Comparison of ENCODE assay signal across 8 cellular contexts in the genomic region with DNA sequence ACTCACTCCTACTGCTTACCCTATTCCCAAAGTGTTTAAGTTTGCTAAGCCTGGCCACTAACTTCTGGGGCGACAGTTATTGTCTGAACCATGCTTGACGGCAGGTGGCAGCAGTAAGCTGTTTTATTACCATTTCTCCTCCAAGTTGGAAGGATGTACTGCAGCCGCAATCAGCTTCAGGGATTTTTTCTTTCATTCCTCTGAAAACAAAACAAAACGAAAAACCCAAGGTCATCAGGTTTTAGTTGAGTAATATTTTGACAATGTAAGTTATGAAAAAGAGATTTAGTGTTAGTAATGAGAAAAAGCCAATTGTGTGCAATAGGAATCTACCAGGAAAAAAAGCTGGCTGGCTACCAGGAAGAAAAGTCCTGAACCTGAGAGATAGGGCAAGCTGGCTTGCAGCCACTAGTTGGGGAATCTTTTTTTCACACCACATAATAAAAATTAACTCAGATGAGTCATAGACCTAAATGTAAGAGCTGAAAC. TPM values are rescaled to one million over a fixed set of nuclear protein-coding genes. Genes with fewer than 3 reads are reported as not detected.
DNase-seq lines count a peak whose midpoint lies in the region; ATAC-seq and TF ChIP-seq lines count a peak whose summit lies in the region.

No MANE protein-coding gene starts in this region.

- no peak overlapping the region for H3K4me3 Mint-ChIP-seq in activated CD8-positive, alpha-beta memory T cell treated with anti-CD3 and anti-CD28 coated beads, Interleukin-2, amount 10 ng/mL, durations not matched to agents 7 days and 5 days
- H3K4me3 Mint-ChIP-seq in natural killer cell treated with Interleukin-12 subunit alpha and Interleukin-12 subunit beta and Interleukin-15 and Interleukin-18, amount 100 ng/mL, for 72 hours, result no peak overlapping the region

- H3K9me3 Mint-ChIP-seq in activated CD8-positive, alpha-beta memory T cell treated with anti-CD3 and anti-CD28 coated beads, Interleukin-2, amount 10 ng/mL, durations not matched to agents 7 days and 5 days (ENCODE audit: low read depth), result no peaks in the 10 kb centered on the region
- H3K9me3 Mint-ChIP-seq in natural killer cell treated with Interleukin-12 subunit alpha and Interleukin-12 subunit beta and Interleukin-15 and Interleukin-18, amount 100 ng/mL, for 72 hours, result no peaks in the 10 kb centered on the region

- peaks cover 5% of the 10 kb centered on the region for H3K27me3 Mint-ChIP-seq in activated CD8-positive, alpha-beta memory T cell treated with anti-CD3 and anti-CD28 coated beads, Interleukin-2, amount 10 ng/mL, durations not matched to agents 7 days and 5 days
- peaks cover 12 to 27% of the 10 kb centered on the region in 2 donors for H3K27me3 Mint-ChIP-seq in natural killer cell treated with Interleukin-12 subunit alpha and Interleukin-12 subunit beta and Interleukin-15 and Interleukin-18, amount 100 ng/mL, for 72 hours

- ATAC-seq in GM18858 (IDR thresholded peaks at IDR 0.05; ENCODE audit: unreplicated experiment) (peak; percentile 67), HG03066 (IDR thresholded peaks at IDR 0.05; ENCODE audit: low read depth, unreplicated experiment) (peak; percentile 96)
- peak; percentile 49 for ATAC-seq in activated CD8-positive, alpha-beta memory T cell treated with anti-CD3 and anti-CD28 coated beads, Interleukin-2, amount 10 ng/mL, durations not matched to agents 7 days and 5 days
- ATAC-seq in natural killer cell treated with Interleukin-12 subunit alpha and Interleukin-12 subunit beta and Interleukin-15 and Interleukin-18, amount 100 ng/mL, for 72 hours, result no peak

- H3K4me3 ChIP-seq in esophagus muscularis mucosa, result no peak overlapping the region
- no peak overlapping the region for H3K4me3 ChIP-seq in transverse colon

- no peak overlapping the region for H3K27ac Mint-ChIP-seq in activated CD8-positive, alpha-beta memory T cell treated with anti-CD3 and anti-CD28 coated beads, Interleukin-2, amount 10 ng/mL, durations not matched to agents 7 days and 5 days
- H3K27ac Mint-ChIP-seq in natural killer cell treated with Interleukin-12 subunit alpha and Interleukin-12 subunit beta and Interleukin-15 and Interleukin-18, amount 100 ng/mL, for 72 hours, result no peak overlapping the region

- H3K9me3 ChIP-seq in esophagus muscularis mucosa (no peaks in the 10 kb centered on the region), transverse colon (no peaks in the 10 kb centered on the region)

- intact Hi-C loops in esophagus muscularis mucosa (cut with DNase I) (loop anchor here (1.0 kb wide), 1 partner anchor 96 kb away; no protein-coding TSS in a partner anchor), transverse colon (cut with DNase I; ENCODE audit: low total_unique reads) (no loop called here)

- no peaks in the 10 kb centered on the region for H3K36me3 ChIP-seq in esophagus muscularis mucosa
- no peaks in the 10 kb centered on the region for H3K36me3 ChIP-seq in transverse colon

- H3K36me3 Mint-ChIP-seq in activated CD8-positive, alpha-beta memory T cell treated with anti-CD3 and anti-CD28 coated beads, Interleukin-2, amount 10 ng/mL, durations not matched to agents 7 days and 5 days, result no peaks in the 10 kb centered on the region
- no peaks in the 10 kb centered on the region for H3K36me3 Mint-ChIP-seq in natural killer cell treated with Interleukin-12 subunit alpha and Interleukin-12 subunit beta and Interleukin-15 and Interleukin-18, amount 100 ng/mL, for 72 hours

- no peak for TF ChIP-seq EP300 in esophagus muscularis mucosa (IDR thresholded peaks at IDR 0.05)
- TF ChIP-seq EP300 in transverse colon (IDR thresholded peaks at IDR 0.05; ENCODE audit: low read depth), result no peak

- H3K4me1 ChIP-seq in esophagus muscularis mucosa (peaks cover 0 to 4% (median 0%) of the 10 kb centered on the region in 4 donors), transverse colon (no peaks in the 10 kb centered on the region)

- H3K27me3 ChIP-seq in esophagus muscularis mucosa (no peaks in the 10 kb centered on the region), transverse colon (no peaks in the 10 kb centered on the region)

- TF ChIP-seq POLR2A in esophagus muscularis mucosa (IDR thresholded peaks at IDR 0.05; ENCODE audit: low read depth) (no peak), transverse colon (IDR thresholded peaks at IDR 0.05) (no peak)

- no peak overlapping the region for H3K27ac ChIP-seq in esophagus muscularis mucosa (replicated peaks in 1 of 4)
- no peak overlapping the region for H3K27ac ChIP-seq in transverse colon

- no peaks in the 10 kb centered on the region for H3K4me1 Mint-ChIP-seq in activated CD8-positive, alpha-beta memory T cell treated with anti-CD3 and anti-CD28 coated beads, Interleukin-2, amount 10 ng/mL, durations not matched to agents 7 days and 5 days
- no peaks in the 10 kb centered on the region for H3K4me1 Mint-ChIP-seq in natural killer cell treated with Interleukin-12 subunit alpha and Interleukin-12 subunit beta and Interleukin-15 and Interleukin-18, amount 100 ng/mL, for 72 hours (ENCODE audit: low read depth in 2 of 2)

- DNase-seq in C1 segment of cervical spinal cord (lab: John Stamatoyannopoulos, UW) (peak in 9 of 14 donors; percentile 0 to 34 (median 19)), NCI-H226 (peak; percentile 78), esophagus muscularis mucosa (ENCODE audit: extremely low spot score) (no peak), transverse colon (peak; percentile 72)
- DNase-seq in activated CD8-positive, alpha-beta memory T cell treated with anti-CD3 and anti-CD28 coated beads, Interleukin-2, amount 10 ng/mL, durations not matched to agents 7 days and 5 days, result peak; percentile 45
- DNase-seq in natural killer cell treated with Interleukin-12 subunit alpha and Interleukin-12 subunit beta and Interleukin-15 and Interleukin-18, amount 100 ng/mL, for 72 hours (ENCODE audit: low spot score), result peak; percentile 63

- 0% methylated on average over 4 of the region's 4 CpGs for whole genome bisulfite sequencing in esophagus muscularis mucosa
- WGBS in transverse colon (ENCODE audit: low coverage in 1 of 2), 2 donors, result 1% methylated on average over 4 of the region's 4 CpGs; no CpG with 5 or more reads in 1 of the 2 donors

- TF ChIP-seq CTCF in esophagus muscularis mucosa (IDR thresholded peaks at IDR 0.05) (peak; percentile 57 to 66 (median 58)), transverse colon (IDR thresholded peaks at IDR 0.05) (peak; percentile 45 to 63 (median 55))

- in situ Hi-C loops in transverse colon (cut with MboI; ENCODE audit: low pct_ligation_motif_present in 1 of 4, low pct_unique_long_range_greater_than_20kb in 1 of 4, low sequenced_read_pairs in 3 of 4), result loop anchor here in 3 of 4 donors (25.0 kb wide), 2 partner anchors 92 to 292 kb away; no protein-coding TSS in a partner anchor

- CTCF ChIA-PET in activated CD8-positive, alpha-beta memory T cell treated with anti-CD3 and anti-CD28 coated beads, Interleukin-2, amount 10 ng/mL, durations not matched to agents 7 days and 5 days (lab: Charles Lee), result interaction anchor here (0.7 to 2.0 kb wide), 11 partner anchors 9 to 292 kb away, joined by 3 to 12 read pairs (median 4); partner anchors contain the start of gene RAB9B

RNA-seq across cellular contexts. Expression of gene RAB9B, which starts 13.2 kb away (rescaled TPM):
- under 1 TPM; 0.19 to 0.26 TPM for total RNA-seq in activated CD8-positive, alpha-beta memory T cell treated with anti-CD3 and anti-CD28 coated beads, Interleukin-2, amount 10 ng/mL, durations not matched to agents 7 days and 5 days
- 10 to 100 TPM in 3 of 4 donors, 1 to 10 TPM in 1; 8.9 to 13.6 (median 11.1) TPM for total RNA-seq in esophagus muscularis mucosa
- under 1 TPM; 0.22 to 0.45 TPM for total RNA-seq in natural killer cell treated with Interleukin-12 subunit alpha and Interleukin-12 subunit beta and Interleukin-15 and Interleukin-18, amount 100 ng/mL, for 72 hours
- total RNA-seq in transverse colon, result 1 to 10 TPM in 3 of 4 donors, under 1 TPM in 1; 0.40 to 2.6 (median 1.7) TPM

Comparison
In these comparisons a context has a peak if more than half of its experiments do, and no peak if none do; other contexts are left out.
1. ATAC-seq: peak in GM18858 (single experiment), HG03066 (single experiment) and activated CD8-positive, alpha-beta memory T cell treated with anti-CD3 and anti-CD28 coated beads, Interleukin-2, amount 10 ng/mL, durations not matched to agents 7 days and 5 days (single experiment); none in natural killer cell treated with Interleukin-12 subunit alpha and Interleukin-12 subunit beta and Interleukin-15 and Interleukin-18, amount 100 ng/mL, for 72 hours (0 of 2).